In the genomic region with DNA sequence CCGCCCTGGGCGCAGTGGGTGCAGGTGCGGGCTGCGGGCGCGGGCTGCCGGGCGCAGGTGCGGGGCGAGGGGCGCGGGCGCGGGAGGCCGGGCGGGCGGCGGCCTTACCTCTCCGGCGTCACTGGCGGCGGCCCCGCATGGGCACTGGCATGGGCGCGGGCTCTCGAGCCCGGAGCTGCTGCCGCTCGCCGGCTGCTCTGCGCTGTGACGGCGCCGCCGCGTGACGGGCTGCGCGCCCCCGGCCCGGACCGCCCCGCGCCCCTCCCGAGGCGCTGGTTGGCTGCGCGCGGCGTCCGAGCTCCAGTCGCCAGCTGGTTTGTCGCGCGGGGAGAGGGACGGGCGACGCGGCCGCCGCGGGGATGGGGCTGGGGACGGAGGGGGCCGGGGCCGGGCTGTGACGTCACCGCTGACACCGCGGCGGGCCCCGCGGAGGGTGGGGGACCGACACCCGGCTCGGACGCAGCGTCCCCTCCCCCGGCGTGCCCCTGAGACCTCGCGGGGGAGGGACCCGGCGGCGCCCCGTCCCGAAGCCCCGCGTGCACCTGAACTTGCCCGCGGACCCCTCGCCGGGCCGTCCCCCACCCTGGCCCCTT, we compare ENCODE assay signal across 9 cellular contexts. TPM values are rescaled to one million over a fixed set of nuclear protein-coding genes. Genes with fewer than 3 reads are reported as not detected.
A peak's percentile ranks its signal among the peaks of the same experiment; 100 is the strongest.
DNase-seq lines count a peak whose midpoint lies in the region; ATAC-seq and TF ChIP-seq lines count a peak whose summit lies in the region.
"Had no signal": no experiment of that assay in that cellular context is flagged by ENCODE, and none has a peak within 500 bp of the region (broad histone marks: within the 10 kb centered on the region; RNA-seq: fewer than 3 reads in every experiment).

A gene with protein sequence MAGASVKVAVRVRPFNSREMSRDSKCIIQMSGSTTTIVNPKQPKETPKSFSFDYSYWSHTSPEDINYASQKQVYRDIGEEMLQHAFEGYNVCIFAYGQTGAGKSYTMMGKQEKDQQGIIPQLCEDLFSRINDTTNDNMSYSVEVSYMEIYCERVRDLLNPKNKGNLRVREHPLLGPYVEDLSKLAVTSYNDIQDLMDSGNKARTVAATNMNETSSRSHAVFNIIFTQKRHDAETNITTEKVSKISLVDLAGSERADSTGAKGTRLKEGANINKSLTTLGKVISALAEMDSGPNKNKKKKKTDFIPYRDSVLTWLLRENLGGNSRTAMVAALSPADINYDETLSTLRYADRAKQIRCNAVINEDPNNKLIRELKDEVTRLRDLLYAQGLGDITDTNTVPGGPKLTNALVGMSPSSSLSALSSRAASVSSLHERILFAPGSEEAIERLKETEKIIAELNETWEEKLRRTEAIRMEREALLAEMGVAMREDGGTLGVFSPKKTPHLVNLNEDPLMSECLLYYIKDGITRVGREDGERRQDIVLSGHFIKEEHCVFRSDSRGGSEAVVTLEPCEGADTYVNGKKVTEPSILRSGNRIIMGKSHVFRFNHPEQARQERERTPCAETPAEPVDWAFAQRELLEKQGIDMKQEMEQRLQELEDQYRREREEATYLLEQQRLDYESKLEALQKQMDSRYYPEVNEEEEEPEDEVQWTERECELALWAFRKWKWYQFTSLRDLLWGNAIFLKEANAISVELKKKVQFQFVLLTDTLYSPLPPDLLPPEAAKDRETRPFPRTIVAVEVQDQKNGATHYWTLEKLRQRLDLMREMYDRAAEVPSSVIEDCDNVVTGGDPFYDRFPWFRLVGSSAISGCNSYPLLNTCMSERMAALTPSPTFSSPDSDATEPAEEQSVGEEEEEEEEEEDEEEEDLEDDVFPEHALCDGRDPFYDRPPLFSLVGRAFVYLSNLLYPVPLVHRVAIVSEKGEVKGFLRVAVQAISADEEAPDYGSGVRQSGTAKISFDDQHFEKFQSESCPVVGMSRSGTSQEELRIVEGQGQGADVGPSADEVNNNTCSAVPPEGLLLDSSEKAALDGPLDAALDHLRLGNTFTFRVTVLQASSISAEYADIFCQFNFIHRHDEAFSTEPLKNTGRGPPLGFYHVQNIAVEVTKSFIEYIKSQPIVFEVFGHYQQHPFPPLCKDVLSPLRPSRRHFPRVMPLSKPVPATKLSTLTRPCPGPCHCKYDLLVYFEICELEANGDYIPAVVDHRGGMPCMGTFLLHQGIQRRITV (N-terminal part only) (minus strand): TSS at position 206 of the 593 bp plus-strand sequence. CDS start 22,467 bp downstream, outside the sequence.

- peak within 1 kb of the TSS; percentile 74 for H3K4me3 Mint-ChIP-seq in WTC11

- H3K4me3 ChIP-seq in iPS DF 6.9 (ENCODE audit: low read length) (peak within 1 kb of the TSS; percentile 77), stomach (peak within 1 kb of the TSS; percentile 31 to 46 (median 40)), lower leg skin (ENCODE audit: low read depth, poor library complexity, severe bottlenecking) (no peak within 1 kb of the TSS)
- H3K4me3 ChIP-seq: lung had no signal

- H3K36me3 ChIP-seq in iPS DF 6.9 (ENCODE audit: control insufficient read depth, insufficient read depth, low read length) (peaks cover 10% of the 10 kb centered on the region), stomach (no peaks in the 10 kb centered on the region)

- no peak within 1 kb of the TSS for H3K27ac Mint-ChIP-seq in WTC11

- TF ChIP-seq CTCF in WTC11 (IDR thresholded peaks at IDR 0.05): no peak
- TF ChIP-seq CTCF in stomach (IDR thresholded peaks at IDR 0.05): no peak
- TF ChIP-seq CTCF in lower leg skin (IDR thresholded peaks at IDR 0.05): no peak

- intact Hi-C loops in stomach (cut with DNase I; ENCODE audit: low total_unique reads): no loop called here
- intact Hi-C loops in lower leg skin (cut with DNase I; ENCODE audit: low total_unique reads): no loop called here

- WGBS in iPS DF 6.9 (ENCODE audit: insufficient coverage, insufficient read length): no CpG with 5 or more reads among the region's 93 CpGs
- WGBS in stomach, 5 donors: 0 to 2% (median 1%) methylated on average over 29 to 93 of the region's 93 CpGs
- WGBS in lower leg skin, 2 donors: 0 to 1% methylated on average over 26 to 33 of the region's 93 CpGs

- H3K4me1 Mint-ChIP-seq in WTC11: peaks cover 28% of the 10 kb centered on the region

- DNase-seq in stimulated activated CD4-positive, alpha-beta T cell treated with anti-CD3 and anti-CD28 coated beads, Interleukin-2, amount 100 ng/mL, for 24 hours: peak; percentile 18 to 40
- DNase-seq in stimulated activated CD4-positive, alpha-beta T cell treated with anti-CD3 and anti-CD28 coated beads, Interleukin-12 subunit alpha, Interleukin-12 subunit beta, amount 100 ng/mL, for 4 hours: no peak
- DNase-seq in WTC11 (ENCODE audit: low spot score): peak; percentile 80
- DNase-seq in iPS DF 6.9 (ENCODE audit: low read depth, low spot score): no peak
- peak; percentile 33 for DNase-seq in stomach
- no peak for DNase-seq in lower leg skin (ENCODE audit: low spot score in 2 of 2)

- H3K9me3 Mint-ChIP-seq in WTC11: peaks cover 7% of the 10 kb centered on the region

- peak; percentile 53 for ATAC-seq in WTC11
- no peak for ATAC-seq in GM19328 (IDR thresholded peaks at IDR 0.05; ENCODE audit: unreplicated experiment)
- no peak for ATAC-seq in GM19395 (IDR thresholded peaks at IDR 0.05; ENCODE audit: unreplicated experiment)

- H3K9me3 ChIP-seq in iPS DF 6.9 (ENCODE audit: control insufficient read depth, insufficient read depth, low read length) (no peaks in the 10 kb centered on the region), stomach (peaks cover 0 to 12% (median 9%) of the 10 kb centered on the region in 4 donors)

- H3K27ac ChIP-seq in iPS DF 6.9 (ENCODE audit: low read length): no peak within 1 kb of the TSS
- peak within 1 kb of the TSS in 2 of 5 donors; percentile 37 to 46 for H3K27ac ChIP-seq in stomach

- H3K27me3 Mint-ChIP-seq in WTC11 (ENCODE audit: low read depth): peaks cover 40% of the 10 kb centered on the region

- CTCF ChIA-PET in WTC11 (lab: Charles Lee): interaction anchor here (0.6 to 1.7 kb wide), 9 partner anchors 12 to 1214 kb away, joined by 3 to 13 read pairs (median 4); no protein-coding TSS in a partner anchor

- H3K36me3 Mint-ChIP-seq in WTC11: peaks cover 7% of the 10 kb centered on the region; the same call in 1 of the 2 replicates

- TF ChIP-seq POLR2A in stomach (IDR thresholded peaks at IDR 0.05) (no peak), lower leg skin (IDR thresholded peaks at IDR 0.05) (no peak)

- POLR2A ChIA-PET in WTC11 (lab: Charles Lee): interaction anchor here (0.8 to 2.4 kb wide), 6 partner anchors 9 to 495 kb away, joined by 3 to 7 read pairs (median 4); partner anchors contain the start of gene CAPN10

- no peaks in the 10 kb centered on the region for H3K27me3 ChIP-seq in iPS DF 6.9 (ENCODE audit: control insufficient read depth, insufficient read depth, low read length)
- peaks cover 24 to 93% (median 60%) of the 10 kb centered on the region in 3 donors for H3K27me3 ChIP-seq in stomach

- TF ChIP-seq EP300 in stomach (IDR thresholded peaks at IDR 0.05): no peak

- peaks cover 5% of the 10 kb centered on the region for H3K4me1 ChIP-seq in iPS DF 6.9 (ENCODE audit: control insufficient read depth, insufficient read depth, low read length)
- peaks cover 26 to 29% (median 28%) of the 10 kb centered on the region in 4 donors for H3K4me1 ChIP-seq in stomach

TF ChIP-seq in WTC11, 78 proteins besides CTCF, POLR2A, EP300 and RAD21 (continues in another document):
- TF ChIP-seq CREM (CRISPR knock-in tag; IDR thresholded peaks at IDR 0.05) (peak; percentile 57; the same call in 1 of the 2 replicates), FOXK1 (CRISPR knock-in tag; IDR thresholded peaks at IDR 0.05) (no peak), MXD4 (CRISPR knock-in tag; IDR thresholded peaks at IDR 0.05; ENCODE audit: borderline replicate concordance) (no peak), SP1 (CRISPR knock-in tag; conservative IDR thresholded peaks at IDR 0.05) (peak; percentile 54), TP53 (CRISPR knock-in tag; IDR thresholded peaks at IDR 0.05) (0 out of 2 replicates have a peak, but pooled peaks have one; percentile 49), NFYB (CRISPR knock-in tag; conservative IDR thresholded peaks at IDR 0.05; ENCODE audit: low read depth) (peak; percentile 30; the same call in 1 of the 2 replicates), ZNF138 (CRISPR knock-in tag; conservative IDR thresholded peaks at IDR 0.05) (no peak), ZMAT4 (CRISPR knock-in tag; IDR thresholded peaks at IDR 0.05) (no peak), ATF1 (CRISPR knock-in tag; IDR thresholded peaks at IDR 0.05) (no peak)
- TF ChIP-seq, protein P1, sequence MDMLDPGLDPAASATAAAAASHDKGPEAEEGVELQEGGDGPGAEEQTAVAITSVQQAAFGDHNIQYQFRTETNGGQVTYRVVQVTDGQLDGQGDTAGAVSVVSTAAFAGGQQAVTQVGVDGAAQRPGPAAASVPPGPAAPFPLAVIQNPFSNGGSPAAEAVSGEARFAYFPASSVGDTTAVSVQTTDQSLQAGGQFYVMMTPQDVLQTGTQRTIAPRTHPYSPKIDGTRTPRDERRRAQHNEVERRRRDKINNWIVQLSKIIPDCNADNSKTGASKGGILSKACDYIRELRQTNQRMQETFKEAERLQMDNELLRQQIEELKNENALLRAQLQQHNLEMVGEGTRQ (CRISPR knock-in tag; IDR thresholded peaks at IDR 0.05): peak; percentile 63

RNA-seq across cellular contexts. Expression of the gene that starts here (rescaled TPM):
- 218 to 279 TPM (median 222 TPM) in 3 replicates for total RNA-seq in WTC11 (2021)
- total RNA-seq in stomach: 10 to 100 TPM in 1 of 5 donors, 1 to 10 TPM in 3, under 1 TPM in 1; 0.29 to 12.5 (median 3.9) TPM
- polyA plus RNA-seq in stomach: 1 to 10 TPM in 1 of 3 donors, under 1 TPM in 2; 0.15 to 4.9 (median 0.63) TPM
- total RNA-seq in lower leg skin: 1 to 10 TPM in 3 of 4 donors, under 1 TPM in 1; 0.76 to 4.3 (median 3.0) TPM

Comparison
In these comparisons a context has a peak if more than half of its experiments do, and no peak if none do; other contexts are left out.
1. RNA of the gene that starts here (total RNA-seq): 218 to 279 TPM in WTC11; 0.29 to 12.5 TPM in stomach and 0.76 to 4.3 TPM in lower leg skin; every median in the first group is over 10 times any median in the second.
2. DNase-seq: peak in stimulated activated CD4-positive, alpha-beta T cell treated with anti-CD3 and anti-CD28 coated beads, Interleukin-2, amount 100 ng/mL, for 24 hours (2 of 2), WTC11 (single experiment) and stomach (single experiment); none in stimulated activated CD4-positive, alpha-beta T cell treated with anti-CD3 and anti-CD28 coated beads, Interleukin-12 subunit alpha, Interleukin-12 subunit beta, amount 100 ng/mL, for 4 hours (single experiment), iPS DF 6.9 (single experiment) and lower leg skin (0 of 2).